Comparison of ENCODE assay signal across 9 cellular contexts in genomic region chr13:40149611-40150283, GRCh38.
DNase-seq lines count a peak whose midpoint lies in the region; FAIRE-seq and TF ChIP-seq lines count a peak whose summit lies in the region.
"Had no signal": no experiment of that assay in that cellular context is flagged by ENCODE, and none has a peak within 500 bp of the region (broad histone marks: within the 10 kb centered on the region; RNA-seq: fewer than 3 reads in every experiment).

No MANE protein-coding gene starts in this region.

- FAIRE-seq in RCC 7860 (lab: Jason Lieb, UNC) (peak; percentile 77), small intestine (lab: Jason Lieb, UNC) (no peak)
- FAIRE-seq: TTC549 had no signal

- 62 to 70% (median 63%) methylated on average over 6 of the region's 6 CpGs for WGBS in small intestine, 3 donors

- peak overlapping the region in 1 of 2 donors; percentile 57 for H3K27ac ChIP-seq in small intestine (ENCODE audit: low read depth in 1 of 2, low read length in 1 of 2)

- TF ChIP-seq CTCF in AG09319 (IDR thresholded peaks at IDR 0.05; ENCODE audit: low read depth, low read length) (no peak), fibroblast of the aortic adventitia (IDR thresholded peaks at IDR 0.05; ENCODE audit: insufficient read depth, low read length) (no peak), GM13976 (IDR thresholded peaks at IDR 0.05; ENCODE audit: borderline replicate concordance, control extremely low read depth, extremely low read depth, insufficient read depth, missing control alignments) (no peak), GM20000 (IDR thresholded peaks at IDR 0.05; ENCODE audit: extremely low read depth, missing control alignments) (no peak)

- H3K36me3 ChIP-seq in small intestine (ENCODE audit: control insufficient read depth in 2 of 2, insufficient read depth in 2 of 2, low read length in 2 of 2) = no peaks in the 10 kb centered on the region

- no peaks in the 10 kb centered on the region for H3K9me3 ChIP-seq in small intestine (ENCODE audit: control insufficient read depth, low read depth)

- in situ Hi-C loops in GM13976 (cut with MboI; ENCODE audit: low sequenced_read_pairs, unreplicated experiment) = no loop called here

- H3K4me1 ChIP-seq in small intestine (ENCODE audit: control insufficient read depth in 2 of 2, insufficient read depth in 1 of 2, low read depth in 1 of 2, low read length in 1 of 2) = no peaks in the 10 kb centered on the region

- no peaks in the 10 kb centered on the region for H3K27me3 ChIP-seq in small intestine (ENCODE audit: control insufficient read depth in 2 of 2, insufficient read depth in 2 of 2, low read length in 2 of 2)

- DNase-seq in AG09319 (ENCODE audit: extremely low read depth, low read depth) (peak; percentile 18), RCC 7860 (ENCODE audit: low spot score) (peak; percentile 54), fibroblast of the aortic adventitia (ENCODE audit: low read depth) (peak; percentile 89), pons (ENCODE audit: low spot score) (peak; percentile 86), small intestine (no peak), GM13976 (ENCODE audit: low spot score) (no peak), epidermal melanocyte (ENCODE audit: insufficient read length, low spot score) (no peak), GM20000 (ENCODE audit: low spot score) (no peak)

- H3K4me3 ChIP-seq in fibroblast of the aortic adventitia (ENCODE audit: low read depth, low read length) = no peak overlapping the region
- no peak overlapping the region for H3K4me3 ChIP-seq in small intestine (ENCODE audit: low read depth in 1 of 2, low read length in 2 of 2)

Comparison
In these comparisons a context has a peak if more than half of its experiments do, and no peak if none do; other contexts are left out.
1. DNase-seq: peak in AG09319 (single experiment), RCC 7860 (single experiment), fibroblast of the aortic adventitia (single experiment) and pons (single experiment); none in small intestine (single experiment), GM13976 (single experiment), epidermal melanocyte (single experiment) and GM20000 (single experiment).